18 cellular contexts compared by ENCODE assay signal in genomic region chr17:50939795-50940684, GRCh38.
DNase-seq lines count a peak whose midpoint lies in the region; TF ChIP-seq lines count a peak whose summit lies in the region.
"Had no signal": no experiment of that assay in that cellular context is flagged by ENCODE, and none has a peak within 500 bp of the region (broad histone marks: within the 10 kb centered on the region; RNA-seq: fewer than 3 reads in every experiment).

No MANE protein-coding gene starts in this region.

- H3K9ac ChIP-seq in mesenchymal stem cell (ENCODE audit: low read length) (no peak overlapping the region), skeletal muscle tissue (ENCODE audit: low read depth in 1 of 3, low read length in 3 of 3) (peak overlapping the region in 2 of 3 donors; percentile 6 to 45)

- H3K9me3 ChIP-seq in mesenchymal stem cell (ENCODE audit: control insufficient read depth, low read length) (no peaks in the 10 kb centered on the region), skeletal muscle tissue (ENCODE audit: control insufficient read depth in 3 of 3, low read length in 3 of 3) (no peaks in the 10 kb centered on the region)
- H3K9me3 ChIP-seq: gastroesophageal sphincter, left ventricle myocardium inferior had no signal

- no peak for TF ChIP-seq CTCF in coronary artery (IDR thresholded peaks at IDR 0.05)

- H2AK5ac ChIP-seq in mesenchymal stem cell (ENCODE audit: low read length, severe bottlenecking) = no peak overlapping the region

- peaks cover 31% of the 10 kb centered on the region for H3K4me1 Mint-ChIP-seq in activated naive CD4-positive, alpha-beta T cell treated with anti-CD3 and anti-CD28 coated beads, Interleukin-2, amount 10 ng/mL, durations not matched to agents 7 days and 5 days
- peaks cover 16% of the 10 kb centered on the region for H3K4me1 Mint-ChIP-seq in activated naive CD8-positive, alpha-beta T cell treated with anti-CD3 and anti-CD28 coated beads for 36 hours

- no peak overlapping the region for H3K14ac ChIP-seq in mesenchymal stem cell (ENCODE audit: low read length in 2 of 2)

- H3K4me3 ChIP-seq in mesenchymal stem cell (ENCODE audit: insufficient read depth in 1 of 2, low read depth in 1 of 2, low read length in 2 of 2) (no peak overlapping the region), skeletal muscle tissue (ENCODE audit: low read length in 3 of 3) (no peak overlapping the region), coronary artery (no peak overlapping the region)
- H3K4me3 ChIP-seq: gastroesophageal sphincter, left ventricle myocardium inferior had no signal

- H3K27me3 ChIP-seq in mesenchymal stem cell (ENCODE audit: control insufficient read depth in 1 of 2, insufficient read depth in 1 of 2, low read length in 2 of 2) (no peaks in the 10 kb centered on the region), skeletal muscle tissue (ENCODE audit: control insufficient read depth in 3 of 3, insufficient read depth in 3 of 3, low read length in 3 of 3) (no peaks in the 10 kb centered on the region)
- H3K27me3 ChIP-seq: gastroesophageal sphincter had no signal

- H2BK5ac ChIP-seq in mesenchymal stem cell (ENCODE audit: low read depth, low read length, poor library complexity, severe bottlenecking) = no peak overlapping the region

- no peaks in the 10 kb centered on the region for H3K36me3 ChIP-seq in mesenchymal stem cell (ENCODE audit: control insufficient read depth in 1 of 2, insufficient read depth in 2 of 2, low read depth in 1 of 2, low read length in 2 of 2)
- H3K36me3 ChIP-seq in skeletal muscle tissue (ENCODE audit: control insufficient read depth in 3 of 3, insufficient read depth in 3 of 3, low read length in 3 of 3) = no peaks in the 10 kb centered on the region
- H3K36me3 ChIP-seq: gastroesophageal sphincter, left ventricle myocardium inferior had no signal

- peak overlapping the region; percentile 2 to 83 for H2BK12ac ChIP-seq in mesenchymal stem cell (ENCODE audit: low read length in 2 of 2)

- peaks cover 9% of the 10 kb centered on the region for H3K27me3 Mint-ChIP-seq in activated naive CD4-positive, alpha-beta T cell treated with anti-CD3 and anti-CD28 coated beads, Interleukin-2, amount 10 ng/mL, durations not matched to agents 7 days and 5 days
- no peaks in the 10 kb centered on the region for H3K27me3 Mint-ChIP-seq in activated naive CD8-positive, alpha-beta T cell treated with anti-CD3 and anti-CD28 coated beads for 36 hours
- H3K27me3 Mint-ChIP-seq: activated CD4-positive, alpha-beta memory T cell treated with anti-CD3 and anti-CD28 coated beads, Interleukin-2, amount 10 ng/mL, durations not matched to agents 7 days and 5 days; T-helper 17 cell had no signal

- H3K27ac Mint-ChIP-seq in activated naive CD4-positive, alpha-beta T cell treated with anti-CD3 and anti-CD28 coated beads, Interleukin-2, amount 10 ng/mL, durations not matched to agents 7 days and 5 days = peak overlapping the region; percentile 49
- H3K27ac Mint-ChIP-seq in activated naive CD8-positive, alpha-beta T cell treated with anti-CD3 and anti-CD28 coated beads for 36 hours = peak overlapping the region; percentile 25
- H3K27ac Mint-ChIP-seq: activated CD4-positive, alpha-beta memory T cell treated with anti-CD3 and anti-CD28 coated beads, Interleukin-2, amount 10 ng/mL, durations not matched to agents 7 days and 5 days had no signal

- H3K18ac ChIP-seq in mesenchymal stem cell (ENCODE audit: low read depth in 1 of 2, low read length in 2 of 2) = peak overlapping the region in 1 of 2 experiments; percentile 69

- H3K4me1 ChIP-seq in mesenchymal stem cell (ENCODE audit: control insufficient read depth, insufficient read depth, low read depth, low read length) = peaks cover 28% of the 10 kb centered on the region
- H3K4me1 ChIP-seq in skeletal muscle tissue (ENCODE audit: control insufficient read depth in 3 of 3, insufficient read depth in 3 of 3, low read length in 3 of 3) = peaks cover 35 to 59% (median 46%) of the 10 kb centered on the region in 3 donors

- no peak overlapping the region for H2AFZ ChIP-seq in mesenchymal stem cell (ENCODE audit: low read depth, low read length)

- H2BK120ac ChIP-seq in mesenchymal stem cell (ENCODE audit: low read depth, low read length) = no peak overlapping the region

- CTCF ChIA-PET in activated naive CD4-positive, alpha-beta T cell treated with anti-CD3 and anti-CD28 coated beads, Interleukin-2, amount 10 ng/mL, durations not matched to agents 7 days and 5 days (lab: Charles Lee) = interaction anchor here (0.8 to 3.2 kb wide), 4 partner anchors 9 to 88 kb away, joined by 3 to 10 read pairs (median 3); no protein-coding TSS in a partner anchor

- 81% methylated on average over 16 of the region's 16 CpGs for WGBS in mesenchymal stem cell

- no peak overlapping the region for H3K4me3 Mint-ChIP-seq in activated naive CD4-positive, alpha-beta T cell treated with anti-CD3 and anti-CD28 coated beads, Interleukin-2, amount 10 ng/mL, durations not matched to agents 7 days and 5 days
- no peak overlapping the region for H3K4me3 Mint-ChIP-seq in activated naive CD8-positive, alpha-beta T cell treated with anti-CD3 and anti-CD28 coated beads for 36 hours
- H3K4me3 Mint-ChIP-seq: activated CD4-positive, alpha-beta memory T cell treated with anti-CD3 and anti-CD28 coated beads, Interleukin-2, amount 10 ng/mL, durations not matched to agents 7 days and 5 days; activated T-cell treated with anti-CD3 and anti-CD28 coated beads, Interleukin-2, amount 50 U/mL, for 4 hours; T-helper 17 cell had no signal

- DNase-seq in activated naive CD4-positive, alpha-beta T cell treated with anti-CD3 and anti-CD28 coated beads, Interleukin-2, amount 10 ng/mL, durations not matched to agents 7 days and 5 days = no peak
- DNase-seq in activated naive CD4-positive, alpha-beta T cell (lab: John Stamatoyannopoulos, UW) = no peak
- no peak for DNase-seq in activated naive CD8-positive, alpha-beta T cell treated with anti-CD3 and anti-CD28 coated beads for 36 hours
- DNase-seq in mesenchymal stem cell (no peak), NAMALWA (ENCODE audit: low spot score) (no peak), coronary artery (ENCODE audit: low spot score) (no peak)
- no peak for DNase-seq in stimulated activated naive CD4-positive, alpha-beta T cell (lab: John Stamatoyannopoulos, UW)
- DNase-seq: activated CD4-positive, alpha-beta memory T cell treated with anti-CD3 and anti-CD28 coated beads, Interleukin-2, amount 10 ng/mL, durations not matched to agents 7 days and 5 days; activated T-cell treated with anti-CD3 and anti-CD28 coated beads, Interleukin-2, amount 50 U/mL, for 4 hours; C1 segment of cervical spinal cord; GF-D8; HCEC 1CT; left ventricle myocardium inferior; NCI-H748 treated with DMSO at 0.1 percent for 48 hours; stimulated activated CD4-positive, alpha-beta T cell treated with anti-CD3 and anti-CD28 coated beads, Interleukin-2, amount 100 ng/mL, for 48 hours; T-helper 17 cell had no signal

- peak overlapping the region; percentile 47 for H4K91ac ChIP-seq in mesenchymal stem cell (ENCODE audit: low read length)

- peak overlapping the region in 1 of 2 experiments; percentile 1 for H3K23ac ChIP-seq in mesenchymal stem cell (ENCODE audit: low read length in 2 of 2)

- H2BK15ac ChIP-seq in mesenchymal stem cell (ENCODE audit: low read depth, poor library complexity, severe bottlenecking) = peak overlapping the region; percentile 44

- no peaks in the 10 kb centered on the region for H3K9me3 Mint-ChIP-seq in activated naive CD4-positive, alpha-beta T cell treated with anti-CD3 and anti-CD28 coated beads, Interleukin-2, amount 10 ng/mL, durations not matched to agents 7 days and 5 days
- H3K9me3 Mint-ChIP-seq in activated naive CD8-positive, alpha-beta T cell treated with anti-CD3 and anti-CD28 coated beads for 36 hours = no peaks in the 10 kb centered on the region
- H3K9me3 Mint-ChIP-seq: activated CD4-positive, alpha-beta memory T cell treated with anti-CD3 and anti-CD28 coated beads, Interleukin-2, amount 10 ng/mL, durations not matched to agents 7 days and 5 days; activated T-cell treated with anti-CD3 and anti-CD28 coated beads, Interleukin-2, amount 50 U/mL, for 4 hours had no signal

- no peaks in the 10 kb centered on the region for H3K79me1 ChIP-seq in mesenchymal stem cell (replicated peaks; ENCODE audit: low read length, poor library complexity, severe bottlenecking)

- peak overlapping the region; percentile 19 for H4K8ac ChIP-seq in mesenchymal stem cell (ENCODE audit: low read length)

- no peak overlapping the region for H3K27ac ChIP-seq in mesenchymal stem cell (ENCODE audit: low read length, poor library complexity, severe bottlenecking)
- H3K27ac ChIP-seq in skeletal muscle tissue (ENCODE audit: low read depth, low read length) = peak overlapping the region; percentile 30
- H3K27ac ChIP-seq in coronary artery = no peak overlapping the region
- H3K27ac ChIP-seq: gastroesophageal sphincter, left ventricle myocardium inferior had no signal

- H3K4ac ChIP-seq in mesenchymal stem cell (ENCODE audit: low read depth in 1 of 2, low read length in 2 of 2) = no peak overlapping the region

- H3K36me3 Mint-ChIP-seq in activated naive CD4-positive, alpha-beta T cell treated with anti-CD3 and anti-CD28 coated beads, Interleukin-2, amount 10 ng/mL, durations not matched to agents 7 days and 5 days = peaks cover 11% of the 10 kb centered on the region
- no peaks in the 10 kb centered on the region for H3K36me3 Mint-ChIP-seq in activated naive CD8-positive, alpha-beta T cell treated with anti-CD3 and anti-CD28 coated beads for 36 hours

- H3K4me2 ChIP-seq in mesenchymal stem cell (ENCODE audit: low read length, poor library complexity, severe bottlenecking) = no peak overlapping the region
